In the genomic region with DNA sequence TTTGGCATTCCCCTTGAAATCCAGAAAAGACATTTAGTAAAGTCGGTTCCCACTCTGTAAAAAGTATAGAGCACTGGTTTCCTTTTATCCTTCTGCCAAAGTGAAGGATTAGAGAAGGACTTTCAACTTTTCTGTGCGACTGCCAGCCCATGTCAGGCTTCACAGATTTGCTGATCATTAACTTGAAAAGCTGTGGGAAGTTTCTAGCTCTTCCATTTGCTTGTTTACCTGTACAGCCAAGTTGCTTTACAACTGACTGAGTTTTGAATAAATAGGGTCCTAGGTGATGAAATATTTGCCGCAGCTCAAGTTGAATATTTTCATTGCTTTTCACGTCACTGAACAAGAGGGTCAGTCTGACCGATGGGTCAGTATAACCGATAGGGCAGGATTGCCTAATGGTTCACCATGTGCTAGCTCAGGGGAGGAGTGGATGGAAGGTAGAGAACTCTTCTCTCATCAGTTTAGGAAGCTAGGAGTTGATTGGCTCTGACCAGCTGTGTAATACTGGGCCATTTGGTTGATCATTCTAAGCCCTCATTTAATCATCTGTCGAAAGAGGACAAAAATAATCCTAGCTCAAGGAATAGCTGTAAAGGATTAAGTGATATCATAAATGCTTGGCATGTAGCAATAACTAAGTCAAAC, we compare ENCODE assay signal across 23 cellular contexts. TPM values are rescaled to one million over a fixed set of nuclear protein-coding genes. Genes with fewer than 3 reads are reported as not detected.
DNase-seq lines count a peak whose midpoint lies in the region; ATAC-seq and TF ChIP-seq lines count a peak whose summit lies in the region.
"Had no signal": no experiment of that assay in that cellular context is flagged by ENCODE, and none has a peak within 500 bp of the region (broad histone marks: within the 10 kb centered on the region; RNA-seq: fewer than 3 reads in every experiment).

No MANE protein-coding gene starts in this region.

- no peaks in the 10 kb centered on the region for H3K9me3 ChIP-seq in hepatocyte (ENCODE audit: low read depth)
- H3K9me3 ChIP-seq in naive thymus-derived CD4-positive, alpha-beta T cell (ENCODE audit: control insufficient read depth in 2 of 3, low read length in 3 of 3) = no peaks in the 10 kb centered on the region
- H3K9me3 ChIP-seq in T-helper 17 cell (ENCODE audit: control insufficient read depth, low read length, poor library complexity, severe bottlenecking) = no peaks in the 10 kb centered on the region
- H3K9me3 ChIP-seq: BE2C, heart left ventricle, SJCRH30, thoracic aorta had no signal

- peaks cover 0 to 5% (median 0%) of the 10 kb centered on the region in 7 donors for H3K4me1 Mint-ChIP-seq in naive thymus-derived CD4-positive, alpha-beta T cell
- H3K4me1 Mint-ChIP-seq in T-helper 17 cell = no peaks in the 10 kb centered on the region
- H3K4me1 Mint-ChIP-seq: activated CD4-positive, alpha-beta memory T cell treated with anti-CD3 and anti-CD28 coated beads, Interleukin-2, amount 10 ng/mL, durations not matched to agents 7 days and 5 days; activated naive CD4-positive, alpha-beta T cell treated with anti-CD3 and anti-CD28 coated beads, Interleukin-2, amount 10 ng/mL, durations not matched to agents 7 days and 5 days had no signal

- H3K36me3 Mint-ChIP-seq in naive thymus-derived CD4-positive, alpha-beta T cell = no peaks in the 10 kb centered on the region
- no peaks in the 10 kb centered on the region for H3K36me3 Mint-ChIP-seq in T-helper 17 cell (ENCODE audit: low read depth)
- H3K36me3 Mint-ChIP-seq: activated naive CD4-positive, alpha-beta T cell treated with anti-CD3 and anti-CD28 coated beads, Interleukin-2, amount 10 ng/mL, durations not matched to agents 7 days and 5 days had no signal

- WGBS in hepatocyte (ENCODE audit: low lambda C conversion rate, missing lambda C conversion rate) = 56% methylated on average over 7 of the region's 7 CpGs

- no peak overlapping the region for H2AFZ ChIP-seq in hepatocyte

- no peak overlapping the region for H3K4me3 Mint-ChIP-seq in naive thymus-derived CD4-positive, alpha-beta T cell
- H3K4me3 Mint-ChIP-seq in T-helper 17 cell = no peak overlapping the region
- H3K4me3 Mint-ChIP-seq: activated CD4-positive, alpha-beta memory T cell treated with anti-CD3 and anti-CD28 coated beads, Interleukin-2, amount 10 ng/mL, durations not matched to agents 7 days and 5 days; activated naive CD4-positive, alpha-beta T cell treated with anti-CD3 and anti-CD28 coated beads, Interleukin-2, amount 10 ng/mL, durations not matched to agents 7 days and 5 days; endodermal cell had no signal

- no peak overlapping the region for H3K27ac Mint-ChIP-seq in naive thymus-derived CD4-positive, alpha-beta T cell
- no peak overlapping the region for H3K27ac Mint-ChIP-seq in T-helper 17 cell
- H3K27ac Mint-ChIP-seq: activated CD4-positive, alpha-beta memory T cell treated with anti-CD3 and anti-CD28 coated beads, Interleukin-2, amount 10 ng/mL, durations not matched to agents 7 days and 5 days; activated naive CD4-positive, alpha-beta T cell treated with anti-CD3 and anti-CD28 coated beads, Interleukin-2, amount 10 ng/mL, durations not matched to agents 7 days and 5 days; endodermal cell had no signal

- H4K20me1 ChIP-seq in hepatocyte (ENCODE audit: insufficient read depth, poor library complexity, severe bottlenecking) = no peaks in the 10 kb centered on the region

- H3K4me1 ChIP-seq in hepatocyte (ENCODE audit: insufficient read depth) = peaks cover 53% of the 10 kb centered on the region
- H3K4me1 ChIP-seq in naive thymus-derived CD4-positive, alpha-beta T cell (ENCODE audit: control insufficient read depth in 2 of 2, insufficient read depth in 2 of 2, low read length in 2 of 2) = no peaks in the 10 kb centered on the region
- H3K4me1 ChIP-seq: BE2C, heart left ventricle, SJCRH30 had no signal

- no peaks in the 10 kb centered on the region for H3K27me3 ChIP-seq in hepatocyte
- no peaks in the 10 kb centered on the region for H3K27me3 ChIP-seq in naive thymus-derived CD4-positive, alpha-beta T cell (ENCODE audit: control insufficient read depth in 2 of 2, insufficient read depth in 2 of 2, low read length in 2 of 2)
- H3K27me3 ChIP-seq: BE2C, SJCRH30 had no signal

- H3K9me3 Mint-ChIP-seq in naive thymus-derived CD4-positive, alpha-beta T cell = peaks cover 0 to 7% (median 0%) of the 10 kb centered on the region in 11 donors
- H3K9me3 Mint-ChIP-seq: activated CD4-positive, alpha-beta memory T cell treated with anti-CD3 and anti-CD28 coated beads, Interleukin-2, amount 10 ng/mL, durations not matched to agents 7 days and 5 days; activated naive CD4-positive, alpha-beta T cell treated with anti-CD3 and anti-CD28 coated beads, Interleukin-2, amount 10 ng/mL, durations not matched to agents 7 days and 5 days; endodermal cell had no signal

- H3K79me2 ChIP-seq in hepatocyte = no peaks in the 10 kb centered on the region

- no peak for ATAC-seq in naive thymus-derived CD4-positive, alpha-beta T cell
- no peak for ATAC-seq in T-helper 17 cell
- ATAC-seq: heart left ventricle, PC-3 had no signal

- no peaks in the 10 kb centered on the region for H3K36me3 ChIP-seq in hepatocyte (replicated peaks; ENCODE audit: insufficient read depth, low read depth)
- H3K36me3 ChIP-seq in naive thymus-derived CD4-positive, alpha-beta T cell (ENCODE audit: control insufficient read depth in 2 of 3, insufficient read depth in 3 of 3, low read length in 3 of 3) = no peaks in the 10 kb centered on the region
- H3K36me3 ChIP-seq: BE2C, heart left ventricle, SJCRH30, thoracic aorta had no signal

- POLR2A ChIA-PET in naive thymus-derived CD4-positive, alpha-beta T cell (lab: Charles Lee) = no interaction called here

- no peaks in the 10 kb centered on the region for H3K9me2 ChIP-seq in hepatocyte (replicated peaks; ENCODE audit: insufficient read depth)

- CTCF ChIA-PET in naive thymus-derived CD4-positive, alpha-beta T cell (lab: Charles Lee) = no interaction called here

- H3K4me3 ChIP-seq in hepatocyte = no peak overlapping the region
- H3K4me3 ChIP-seq in naive thymus-derived CD4-positive, alpha-beta T cell (ENCODE audit: low read length) = no peak overlapping the region
- H3K4me3 ChIP-seq: heart left ventricle, SJCRH30, thoracic aorta had no signal

- intact Hi-C loops in naive thymus-derived CD4-positive, alpha-beta T cell (cut with micrococcal nuclease) = no loop called here

- peak overlapping the region; percentile 97 for H3K27ac ChIP-seq in hepatocyte
- H3K27ac ChIP-seq in naive thymus-derived CD4-positive, alpha-beta T cell (ENCODE audit: low read depth, low read length) = no peak overlapping the region
- H3K27ac ChIP-seq: heart left ventricle, SJCRH30, thoracic aorta had no signal

- no peak for TF ChIP-seq CTCF in hepatocyte (IDR thresholded peaks at IDR 0.05; ENCODE audit: poor library complexity)

- H3K4me2 ChIP-seq in hepatocyte = peak overlapping the region; percentile 63

- DNase-seq in HuH-7.5 (ENCODE audit: low spot score) (peak; percentile 18), hepatocyte (ENCODE audit: low spot score) (peak; percentile 42), mucosa of gallbladder (ENCODE audit: low spot score) (peak; percentile 48), GDM1 (lab: John Stamatoyannopoulos, UW) (no peak), germinal center (ENCODE audit: low spot score) (no peak), T-helper 17 cell (no peak)
- DNase-seq in naive thymus-derived CD4-positive, alpha-beta T cell = no peak
- DNase-seq: activated CD4-positive, alpha-beta memory T cell treated with anti-CD3 and anti-CD28 coated beads, Interleukin-2, amount 10 ng/mL, durations not matched to agents 7 days and 5 days; activated CD4-positive, CD25-positive, alpha-beta regulatory T cell; activated naive CD4-positive, alpha-beta T cell treated with anti-CD3 and anti-CD28 coated beads, Interleukin-2, amount 10 ng/mL, durations not matched to agents 7 days and 5 days; aorta; BE2C; endodermal cell; heart left ventricle; NCI-H146; NCI-H2171 treated with DMSO at 0.1 percent for 48 hours; NCI-H774; PC-3; SJCRH30 had no signal

- H3K27me3 Mint-ChIP-seq in naive thymus-derived CD4-positive, alpha-beta T cell = peaks cover 8 to 13% (median 9%) of the 10 kb centered on the region in 5 donors
- peaks cover 28% of the 10 kb centered on the region for H3K27me3 Mint-ChIP-seq in T-helper 17 cell

RNA-seq across cellular contexts. Expression of gene UPP2, which starts 30.4 kb away (rescaled TPM):
- total RNA-seq in hepatocyte (0.52 and 0.70 TPM in 2 replicates), mucosa of gallbladder (not detected), T-helper 17 cell (not detected)
- polyA plus RNA-seq in hepatocyte = not detected in 2 replicates
- total RNA-seq in naive thymus-derived CD4-positive, alpha-beta T cell = not detected
- polyA plus RNA-seq in naive thymus-derived CD4-positive, alpha-beta T cell = not detected
- total RNA-seq: activated CD4-positive, alpha-beta memory T cell treated with anti-CD3 and anti-CD28 coated beads, Interleukin-2, amount 10 ng/mL, durations not matched to agents 7 days and 5 days; aorta; endodermal cell; H4; heart left ventricle; MCF 10A; PC-3; SJCRH30; T-helper 2 cell treated with Interferon-gamma antibody and Interleukin-4, amounts not matched to agents 100 ng/mL and 5 ng/mL, for 36 hours; thoracic aorta had no signal
- polyA plus RNA-seq: aorta, heart left ventricle had no signal

Comparison
In these comparisons a context has a peak if more than half of its experiments do, and no peak if none do; other contexts are left out.
1. DNase-seq: peak in HuH-7.5 (single experiment), hepatocyte (single experiment) and mucosa of gallbladder (single experiment); none in naive thymus-derived CD4-positive, alpha-beta T cell (0 of 9), GDM1 (single experiment), germinal center (single experiment) and T-helper 17 cell (0 of 3).